In genomic region chr11:118914178-118914918, GRCh38 we compare ENCODE assay signal across 8 cellular contexts. TPM values are rescaled to one million over a fixed set of nuclear protein-coding genes. Genes with fewer than 3 reads are reported as not detected.
DNase-seq lines count a peak whose midpoint lies in the region; ATAC-seq, FAIRE-seq and TF ChIP-seq lines count a peak whose summit lies in the region.

No MANE protein-coding gene starts in this region.

- H3K4me3 Mint-ChIP-seq in naive thymus-derived CD8-positive, alpha-beta T cell, result peak overlapping the region; percentile 83 to 99 (median 96)

- FAIRE-seq in urothelium cell line (lab: Jason Lieb, UNC), result peak; percentile 42

- peaks cover 0 to 20% (median 17%) of the 10 kb centered on the region in 3 donors for H3K36me3 Mint-ChIP-seq in naive thymus-derived CD8-positive, alpha-beta T cell

- H3K27ac Mint-ChIP-seq in naive thymus-derived CD8-positive, alpha-beta T cell, result peak overlapping the region; percentile 96 to 100 (median 100)

- H3K9me3 Mint-ChIP-seq in naive thymus-derived CD8-positive, alpha-beta T cell, result no peaks in the 10 kb centered on the region

- H3K4me1 Mint-ChIP-seq in naive thymus-derived CD8-positive, alpha-beta T cell, result peaks cover 36 to 85% (median 78%) of the 10 kb centered on the region in 4 donors

- no peak overlapping the region for H3K4me3 ChIP-seq in colonic mucosa

- no peaks in the 10 kb centered on the region for H3K27me3 ChIP-seq in colonic mucosa

- peak overlapping the region in 1 of 2 donors; percentile 87 for H3K9ac ChIP-seq in colonic mucosa (ENCODE audit: low read depth in 2 of 2, low read length in 2 of 2)

- H3K36me3 ChIP-seq in colonic mucosa, result no peaks in the 10 kb centered on the region

- H3K27me3 Mint-ChIP-seq in naive thymus-derived CD8-positive, alpha-beta T cell, result no peaks in the 10 kb centered on the region

- ATAC-seq in naive thymus-derived CD8-positive, alpha-beta T cell, result peak; percentile 43 to 67
- ATAC-seq in HG02938 (IDR thresholded peaks at IDR 0.05; ENCODE audit: unreplicated experiment), result no peak

- POLR2A ChIA-PET in naive thymus-derived CD8-positive, alpha-beta T cell (lab: Charles Lee), result interaction anchor here (0.7 to 10.1 kb wide), 14 partner anchors 31 to 513 kb away, joined by 3 to 126 read pairs (median 6); partner anchors contain the start of genes ATP5MG, C2CD2L and PHLDB1

- intact Hi-C loops in colonic mucosa (cut with DNase I), result no loop called here

- peak; percentile 42 for DNase-seq in NCI-H1436 (lab: John Stamatoyannopoulos, UW)
- DNase-seq in NCI-H1436 treated with DMSO at 0.1 percent for 48 hours (lab: John Stamatoyannopoulos, UW), result no peak
- peak; percentile 38 for DNase-seq in UCSD-AML1 (lab: John Stamatoyannopoulos, UW; ENCODE audit: unreplicated experiment)
- peak; percentile 72 for DNase-seq in colonic mucosa
- peak; percentile 56 to 96 (median 87) for DNase-seq in naive thymus-derived CD8-positive, alpha-beta T cell
- peak; percentile 62 for DNase-seq in urothelium cell line (ENCODE audit: low spot score)
- DNase-seq in occipital lobe (lab: John Stamatoyannopoulos, UW), result no peak

- no peaks in the 10 kb centered on the region for H3K9me3 ChIP-seq in colonic mucosa

- H3K4me1 ChIP-seq in colonic mucosa, result peaks cover 74% of the 10 kb centered on the region

- no peak for TF ChIP-seq CTCF in colonic mucosa (IDR thresholded peaks at IDR 0.05)

- H3K27ac ChIP-seq in colonic mucosa, result peak overlapping the region; percentile 100

RNA-seq across cellular contexts. Expression of gene BCL9L, which starts 11.4 kb away (rescaled TPM):
- 10 to 100 TPM; 31.4 to 37.4 TPM for total RNA-seq in colonic mucosa
- total RNA-seq in naive thymus-derived CD8-positive, alpha-beta T cell, result 100 to 1,000 TPM; 283 TPM
- 1 to 10 TPM; 3.1 to 8.7 (median 4.3) TPM for polyA plus RNA-seq in naive thymus-derived CD8-positive, alpha-beta T cell
- total RNA-seq in occipital lobe, result 11.5 TPM

RNA-seq across cellular contexts. Expression of gene CXCR5, which starts 30.7 kb away (rescaled TPM):
- total RNA-seq in colonic mucosa, result under 1 TPM; 0.05 to 0.19 TPM
- 1 to 10 TPM; 3.2 to 3.5 TPM for total RNA-seq in naive thymus-derived CD8-positive, alpha-beta T cell
- polyA plus RNA-seq in naive thymus-derived CD8-positive, alpha-beta T cell, result under 1 TPM; 0.17 to 0.63 (median 0.29) TPM
- total RNA-seq in occipital lobe, result not detected

RNA-seq across cellular contexts. Expression of gene UPK2, which starts 41.8 kb away (rescaled TPM):
- total RNA-seq in colonic mucosa, result not detected
- total RNA-seq in naive thymus-derived CD8-positive, alpha-beta T cell, result under 1 TPM in 1 of 2 experiments, not detected in 1; 0.52 TPM
- polyA plus RNA-seq in naive thymus-derived CD8-positive, alpha-beta T cell, result under 1 TPM in 1 of 3 donors, not detected in 2; 0.22 TPM
- not detected for total RNA-seq in occipital lobe

RNA-seq across cellular contexts. Expression of gene FOXR1, which starts 57.2 kb away (rescaled TPM):
- total RNA-seq in colonic mucosa (not detected), occipital lobe (0.31 TPM)
- not detected for total RNA-seq in naive thymus-derived CD8-positive, alpha-beta T cell
- polyA plus RNA-seq in naive thymus-derived CD8-positive, alpha-beta T cell, result not detected

Comparison
In these comparisons a context has a peak if more than half of its experiments do, and no peak if none do; other contexts are left out.
1. DNase-seq: peak in NCI-H1436 (single experiment), UCSD-AML1 (single experiment), colonic mucosa (single experiment), naive thymus-derived CD8-positive, alpha-beta T cell (10 of 10) and urothelium cell line (single experiment); none in NCI-H1436 treated with DMSO at 0.1 percent for 48 hours (single experiment) and occipital lobe (single experiment).
2. RNA of gene BCL9L, which starts 11.4 kb away (total RNA-seq): 283 TPM in naive thymus-derived CD8-positive, alpha-beta T cell; 31.4 to 37.4 TPM in colonic mucosa and 11.5 TPM in occipital lobe (single experiment); every median in the first group is over 4 times any median in the second.